8 cellular contexts compared by ENCODE assay signal in genomic region chr2:121479882-121480522, GRCh38. TPM values are rescaled to one million over a fixed set of nuclear protein-coding genes. Genes with fewer than 3 reads are reported as not detected.
DNase-seq lines count a peak whose midpoint lies in the region; ATAC-seq, FAIRE-seq and TF ChIP-seq lines count a peak whose summit lies in the region.

No MANE protein-coding gene starts in this region.

- TF ChIP-seq CTCF in VCaP (conservative IDR thresholded peaks at IDR 0.05) (peak; percentile 39; the same call in 1 of the 2 replicates), kidney (IDR thresholded peaks at IDR 0.05; ENCODE audit: borderline replicate concordance, extremely low read depth, insufficient read depth) (peak; percentile 30)

- FAIRE-seq in kidney (lab: Jason Lieb, UNC) = no peak

- ATAC-seq in GM18519 (IDR thresholded peaks at IDR 0.05; ENCODE audit: low FRiP score, unreplicated experiment) = no peak

- no peak overlapping the region for H3K9ac ChIP-seq in kidney (ENCODE audit: low read length in 2 of 2)

- H3K9me3 ChIP-seq in kidney (ENCODE audit: control insufficient read depth in 1 of 2, low read length in 2 of 2) = no peaks in the 10 kb centered on the region

- H3K27ac ChIP-seq in VCaP = 0 out of 2 replicates have a peak overlapping the region, but pooled peaks have one; percentile 5
- H3K27ac ChIP-seq in kidney (ENCODE audit: low read depth in 2 of 2, low read length in 2 of 2) = peak overlapping the region in 1 of 2 donors; percentile 62

- intact Hi-C loops in kidney (cut with DNase I) = no loop called here

- DNase-seq in AG08395 (ENCODE audit: low spot score) (peak; percentile 50), HS-27A (ENCODE audit: low read depth) (peak; percentile 76), kidney (no peak)
- no peak for DNase-seq in effector CD8-positive, alpha-beta T cell (lab: John Stamatoyannopoulos, UW)
- DNase-seq in stimulated activated CD4-positive, alpha-beta T cell treated with anti-CD3 and anti-CD28 coated beads, Interleukin-15, amount 100 ng/mL, for 24 hours = no peak
- DNase-seq in activated T-cell treated with anti-CD3 and anti-CD28 coated beads, Interleukin-2, amount 50 U/mL, for 48 hours = no peak

- peak overlapping the region in 1 of 2 donors; percentile 17 for H3K4me3 ChIP-seq in kidney (ENCODE audit: low read length in 2 of 2)

- peaks cover 0 to 4% of the 10 kb centered on the region in 2 donors for H3K36me3 ChIP-seq in kidney (ENCODE audit: control insufficient read depth in 1 of 2, insufficient read depth in 2 of 2, low read length in 2 of 2)

- peaks cover 10 to 11% of the 10 kb centered on the region in 2 donors for H3K4me1 ChIP-seq in kidney (ENCODE audit: control insufficient read depth in 1 of 2, insufficient read depth in 1 of 2, low read depth in 1 of 2, low read length in 2 of 2)

RNA-seq across cellular contexts. Expression of gene RNU4ATAC, which starts 50.7 kb away (rescaled TPM):
- total RNA-seq in kidney = 8.2 TPM
- not detected for polyA plus RNA-seq in kidney (ENCODE audit: insufficient read depth, low read depth, low replicate concordance)

Comparison
In these comparisons a context has a peak if more than half of its experiments do, and no peak if none do; other contexts are left out.
1. DNase-seq: peak in AG08395 (single experiment) and HS-27A (single experiment); none in kidney (single experiment), effector CD8-positive, alpha-beta T cell (single experiment), stimulated activated CD4-positive, alpha-beta T cell treated with anti-CD3 and anti-CD28 coated beads, Interleukin-15, amount 100 ng/mL, for 24 hours (single experiment) and activated T-cell treated with anti-CD3 and anti-CD28 coated beads, Interleukin-2, amount 50 U/mL, for 48 hours (0 of 2).